Comparison of ENCODE assay signal across 3 cellular contexts in the genomic region with DNA sequence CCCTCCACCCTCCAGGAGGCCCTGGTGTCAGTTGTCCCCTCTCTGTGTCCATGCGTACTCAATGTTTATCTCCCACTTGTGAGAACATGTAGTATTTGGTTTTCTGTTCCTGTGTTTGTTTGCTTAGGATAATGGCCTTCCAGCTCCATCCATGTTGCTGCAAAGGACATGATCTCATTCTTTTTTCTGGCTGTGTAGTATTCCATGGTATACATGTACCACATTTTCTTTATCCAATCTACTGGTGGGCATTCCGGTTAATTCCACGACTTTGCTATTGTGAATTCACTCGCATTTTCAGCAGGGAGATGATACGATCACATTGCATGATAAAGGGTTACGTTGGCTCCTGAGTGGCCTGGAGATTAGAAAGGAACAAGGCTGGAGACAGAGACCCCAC.
A peak's percentile ranks its signal among the peaks of the same experiment; 100 is the strongest.
TF ChIP-seq lines count a peak whose summit lies in the region.

No MANE protein-coding gene starts in this region.

TF ChIP-seq in HepG2, 621 proteins besides CTCF, POLR2A, EP300 and RAD21:
- TF ChIP-seq, protein P1, sequence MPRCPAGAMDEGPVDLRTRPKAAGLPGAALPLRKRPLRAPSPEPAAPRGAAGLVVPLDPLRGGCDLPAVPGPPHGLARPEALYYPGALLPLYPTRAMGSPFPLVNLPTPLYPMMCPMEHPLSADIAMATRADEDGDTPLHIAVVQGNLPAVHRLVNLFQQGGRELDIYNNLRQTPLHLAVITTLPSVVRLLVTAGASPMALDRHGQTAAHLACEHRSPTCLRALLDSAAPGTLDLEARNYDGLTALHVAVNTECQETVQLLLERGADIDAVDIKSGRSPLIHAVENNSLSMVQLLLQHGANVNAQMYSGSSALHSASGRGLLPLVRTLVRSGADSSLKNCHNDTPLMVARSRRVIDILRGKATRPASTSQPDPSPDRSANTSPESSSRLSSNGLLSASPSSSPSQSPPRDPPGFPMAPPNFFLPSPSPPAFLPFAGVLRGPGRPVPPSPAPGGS (CRISPR knock-in tag; IDR thresholded peaks at IDR 0.05), result no peak
- no peak for TF ChIP-seq NFE2L2 (IDR thresholded peaks at IDR 0.05; ENCODE audit: low read length)
- TF ChIP-seq ZNF816 (CRISPR knock-in tag; IDR thresholded peaks at IDR 0.05; ENCODE audit: borderline replicate concordance), result no peak
- TF ChIP-seq ZC3H13 (CRISPR knock-in tag; IDR thresholded peaks at IDR 0.05), result no peak
- no peak for TF ChIP-seq ZNF746 (CRISPR knock-in tag; IDR thresholded peaks at IDR 0.05)
- no peak for TF ChIP-seq ESRRA (CRISPR knock-in tag; IDR thresholded peaks at IDR 0.05; ENCODE audit: low read depth)
- TF ChIP-seq ZNF883 (CRISPR knock-in tag; IDR thresholded peaks at IDR 0.05; ENCODE audit: not compliant biosample characterization), result no peak
- TF ChIP-seq ZNF775 (CRISPR knock-in tag; IDR thresholded peaks at IDR 0.05; ENCODE audit: borderline replicate concordance), result no peak

TF ChIP-seq in HEK293, 187 proteins besides CTCF, POLR2A, EP300 and RAD21 (continues in another document):
- TF ChIP-seq, protein P2, sequence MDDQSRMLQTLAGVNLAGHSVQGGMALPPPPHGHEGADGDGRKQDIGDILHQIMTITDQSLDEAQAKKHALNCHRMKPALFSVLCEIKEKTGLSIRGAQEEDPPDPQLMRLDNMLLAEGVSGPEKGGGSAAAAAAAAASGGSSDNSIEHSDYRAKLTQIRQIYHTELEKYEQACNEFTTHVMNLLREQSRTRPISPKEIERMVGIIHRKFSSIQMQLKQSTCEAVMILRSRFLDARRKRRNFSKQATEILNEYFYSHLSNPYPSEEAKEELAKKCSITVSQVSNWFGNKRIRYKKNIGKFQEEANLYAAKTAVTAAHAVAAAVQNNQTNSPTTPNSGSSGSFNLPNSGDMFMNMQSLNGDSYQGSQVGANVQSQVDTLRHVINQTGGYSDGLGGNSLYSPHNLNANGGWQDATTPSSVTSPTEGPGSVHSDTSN (CRISPR knock-in tag; IDR thresholded peaks at IDR 0.05), result no peak
- TF ChIP-seq ZNF549 (tag by site-specific recombination; IDR thresholded peaks at IDR 0.05), result no peak
- TF ChIP-seq ZNF571 (tag by site-specific recombination; IDR thresholded peaks at IDR 0.05), result no peak
- TF ChIP-seq, protein P3, sequence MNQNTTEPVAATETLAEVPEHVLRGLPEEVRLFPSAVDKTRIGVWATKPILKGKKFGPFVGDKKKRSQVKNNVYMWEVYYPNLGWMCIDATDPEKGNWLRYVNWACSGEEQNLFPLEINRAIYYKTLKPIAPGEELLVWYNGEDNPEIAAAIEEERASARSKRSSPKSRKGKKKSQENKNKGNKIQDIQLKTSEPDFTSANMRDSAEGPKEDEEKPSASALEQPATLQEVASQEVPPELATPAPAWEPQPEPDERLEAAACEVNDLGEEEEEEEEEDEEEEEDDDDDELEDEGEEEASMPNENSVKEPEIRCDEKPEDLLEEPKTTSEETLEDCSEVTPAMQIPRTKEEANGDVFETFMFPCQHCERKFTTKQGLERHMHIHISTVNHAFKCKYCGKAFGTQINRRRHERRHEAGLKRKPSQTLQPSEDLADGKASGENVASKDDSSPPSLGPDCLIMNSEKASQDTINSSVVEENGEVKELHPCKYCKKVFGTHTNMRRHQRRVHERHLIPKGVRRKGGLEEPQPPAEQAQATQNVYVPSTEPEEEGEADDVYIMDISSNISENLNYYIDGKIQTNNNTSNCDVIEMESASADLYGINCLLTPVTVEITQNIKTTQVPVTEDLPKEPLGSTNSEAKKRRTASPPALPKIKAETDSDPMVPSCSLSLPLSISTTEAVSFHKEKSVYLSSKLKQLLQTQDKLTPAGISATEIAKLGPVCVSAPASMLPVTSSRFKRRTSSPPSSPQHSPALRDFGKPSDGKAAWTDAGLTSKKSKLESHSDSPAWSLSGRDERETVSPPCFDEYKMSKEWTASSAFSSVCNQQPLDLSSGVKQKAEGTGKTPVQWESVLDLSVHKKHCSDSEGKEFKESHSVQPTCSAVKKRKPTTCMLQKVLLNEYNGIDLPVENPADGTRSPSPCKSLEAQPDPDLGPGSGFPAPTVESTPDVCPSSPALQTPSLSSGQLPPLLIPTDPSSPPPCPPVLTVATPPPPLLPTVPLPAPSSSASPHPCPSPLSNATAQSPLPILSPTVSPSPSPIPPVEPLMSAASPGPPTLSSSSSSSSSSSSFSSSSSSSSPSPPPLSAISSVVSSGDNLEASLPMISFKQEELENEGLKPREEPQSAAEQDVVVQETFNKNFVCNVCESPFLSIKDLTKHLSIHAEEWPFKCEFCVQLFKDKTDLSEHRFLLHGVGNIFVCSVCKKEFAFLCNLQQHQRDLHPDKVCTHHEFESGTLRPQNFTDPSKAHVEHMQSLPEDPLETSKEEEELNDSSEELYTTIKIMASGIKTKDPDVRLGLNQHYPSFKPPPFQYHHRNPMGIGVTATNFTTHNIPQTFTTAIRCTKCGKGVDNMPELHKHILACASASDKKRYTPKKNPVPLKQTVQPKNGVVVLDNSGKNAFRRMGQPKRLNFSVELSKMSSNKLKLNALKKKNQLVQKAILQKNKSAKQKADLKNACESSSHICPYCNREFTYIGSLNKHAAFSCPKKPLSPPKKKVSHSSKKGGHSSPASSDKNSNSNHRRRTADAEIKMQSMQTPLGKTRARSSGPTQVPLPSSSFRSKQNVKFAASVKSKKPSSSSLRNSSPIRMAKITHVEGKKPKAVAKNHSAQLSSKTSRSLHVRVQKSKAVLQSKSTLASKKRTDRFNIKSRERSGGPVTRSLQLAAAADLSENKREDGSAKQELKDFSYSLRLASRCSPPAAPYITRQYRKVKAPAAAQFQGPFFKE (tag by site-specific recombination; IDR thresholded peaks at IDR 0.05; ENCODE audit: borderline replicate concordance), result no peak
- TF ChIP-seq ZNF16 (tag by site-specific recombination; IDR thresholded peaks at IDR 0.05; ENCODE audit: low read depth), result no peak
- no peak for TF ChIP-seq ZNF416 (tag by site-specific recombination; IDR thresholded peaks at IDR 0.05)
- TF ChIP-seq ZNF146 (tag by site-specific recombination; IDR thresholded peaks at IDR 0.05), result peak; percentile 88
- no peak for TF ChIP-seq SP2 (tag by site-specific recombination; IDR thresholded peaks at IDR 0.05)
- TF ChIP-seq ZNF555 (tag by site-specific recombination; conservative IDR thresholded peaks at IDR 0.05), result no peak
- TF ChIP-seq ZNF211 (tag by site-specific recombination; IDR thresholded peaks at IDR 0.05; ENCODE audit: low read depth), result no peak
- TF ChIP-seq ZNF701 (tag by site-specific recombination; IDR thresholded peaks at IDR 0.05), result no peak
- TF ChIP-seq ZNF747 (tag by site-specific recombination; IDR thresholded peaks at IDR 0.05), result no peak
- TF ChIP-seq, protein P4, sequence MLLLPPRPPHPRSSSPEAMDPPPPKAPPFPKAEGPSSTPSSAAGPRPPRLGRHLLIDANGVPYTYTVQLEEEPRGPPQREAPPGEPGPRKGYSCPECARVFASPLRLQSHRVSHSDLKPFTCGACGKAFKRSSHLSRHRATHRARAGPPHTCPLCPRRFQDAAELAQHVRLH (tag by site-specific recombination; IDR thresholded peaks at IDR 0.05), result peak; percentile 62; the same call in 1 of the 2 replicates
- TF ChIP-seq, protein P5, sequence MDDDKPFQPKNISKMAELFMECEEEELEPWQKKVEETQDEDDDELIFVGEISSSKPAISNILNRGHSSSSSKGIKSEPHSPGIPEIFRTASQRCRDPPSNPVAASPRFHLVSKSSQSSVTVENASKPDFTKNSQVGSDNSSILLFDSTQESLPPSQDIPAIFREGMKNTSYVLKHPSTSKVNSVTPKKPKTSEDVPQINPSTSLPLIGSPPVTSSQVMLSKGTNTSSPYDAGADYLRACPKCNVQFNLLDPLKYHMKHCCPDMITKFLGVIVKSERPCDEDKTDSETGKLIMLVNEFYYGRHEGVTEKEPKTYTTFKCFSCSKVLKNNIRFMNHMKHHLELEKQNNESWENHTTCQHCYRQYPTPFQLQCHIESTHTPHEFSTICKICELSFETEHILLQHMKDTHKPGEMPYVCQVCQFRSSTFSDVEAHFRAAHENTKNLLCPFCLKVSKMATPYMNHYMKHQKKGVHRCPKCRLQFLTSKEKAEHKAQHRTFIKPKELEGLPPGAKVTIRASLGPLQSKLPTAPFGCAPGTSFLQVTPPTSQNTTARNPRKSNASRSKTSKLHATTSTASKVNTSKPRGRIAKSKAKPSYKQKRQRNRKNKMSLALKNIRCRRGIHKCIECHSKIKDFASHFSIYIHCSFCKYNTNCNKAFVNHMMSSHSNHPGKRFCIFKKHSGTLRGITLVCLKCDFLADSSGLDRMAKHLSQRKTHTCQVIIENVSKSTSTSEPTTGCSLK (tag by site-specific recombination; IDR thresholded peaks at IDR 0.05), result no peak
- TF ChIP-seq ZNF514 (tag by site-specific recombination; IDR thresholded peaks at IDR 0.05), result no peak
- TF ChIP-seq SP3 (tag by site-specific recombination; IDR thresholded peaks at IDR 0.05), result no peak

TF ChIP-seq in K562, 482 proteins besides CTCF, POLR2A, EP300 and RAD21:
- no peak for TF ChIP-seq ATF7 (IDR thresholded peaks at IDR 0.05)
- no peak for TF ChIP-seq ZC3H11A (IDR thresholded peaks at IDR 0.05; ENCODE audit: low read depth, low read length)
- TF ChIP-seq ZNF146 (CRISPR knock-in tag; IDR thresholded peaks at IDR 0.05; ENCODE audit: unreplicated experiment), result peak; percentile 42
- TF ChIP-seq ZNF57 (CRISPR knock-in tag; IDR thresholded peaks at IDR 0.05), result no peak
